3 cellular contexts compared by ENCODE assay signal in the genomic region with DNA sequence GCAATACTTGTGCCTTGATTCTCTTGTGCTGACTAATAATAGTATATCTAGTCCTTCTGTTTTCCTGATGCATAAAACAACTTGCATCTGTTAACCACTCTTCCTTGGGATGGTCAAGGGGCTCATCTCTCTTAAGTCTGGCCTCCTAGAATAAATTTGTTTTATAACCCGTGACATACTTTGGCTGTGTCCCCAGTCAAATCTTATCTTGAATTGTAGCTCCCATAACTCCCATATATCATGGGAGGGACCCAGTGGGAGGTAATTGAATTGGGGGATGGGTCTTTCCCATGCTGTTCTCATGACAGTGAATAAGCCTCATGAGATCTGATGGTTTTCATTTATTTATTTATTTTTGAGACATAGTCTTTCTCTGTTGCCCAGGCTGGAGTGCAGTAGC.
DNase-seq lines count a peak whose midpoint lies in the region; FAIRE-seq and TF ChIP-seq lines count a peak whose summit lies in the region.
"Not testable (repeated sequence)": the region's sequence is repeated elsewhere in the genome, so short reads cannot be mapped to it uniquely, and the experiment has no call there.

No MANE protein-coding gene starts in this region.

- peak; percentile 72 for FAIRE-seq in endometrium (lab: Jason Lieb, UNC)

- TF ChIP-seq CTCF in HEK293 (tag by site-specific recombination; IDR thresholded peaks at IDR 0.05): not testable (repeated sequence)

- not testable (repeated sequence) for H3K36me3 ChIP-seq in HEK293 (ENCODE audit: control insufficient read depth in 2 of 2, insufficient read depth in 1 of 2, low read length in 2 of 2)

- H3K9me3 ChIP-seq in HEK293 (ENCODE audit: control insufficient read depth, insufficient read depth, low read depth, low read length): not testable (repeated sequence)

- CTCF ChIA-PET in HEK293 (lab: Yijun Ruan, JAX): not testable (repeated sequence)

- peak; percentile 32 for DNase-seq in OCI-M1 (lab: John Stamatoyannopoulos, UW)

- not testable (repeated sequence) for H3K27ac ChIP-seq in HEK293 (ENCODE audit: extremely low read depth, low read depth, low read length)

- not testable (repeated sequence) for H3K4me3 ChIP-seq in HEK293 (ENCODE audit: low read depth, low read length)

- POLR2A ChIA-PET in HEK293 (lab: Yijun Ruan, JAX): not testable (repeated sequence)

- not testable (repeated sequence) for H3K4me1 ChIP-seq in HEK293 (ENCODE audit: control insufficient read depth, insufficient read depth, low read length)

TF ChIP-seq in HEK293, 187 proteins besides CTCF, POLR2A, EP300 and RAD21:
- 0 out of 2 replicates have a peak, but pooled peaks have one; percentile 10 for TF ChIP-seq GLIS1 (tag by site-specific recombination; IDR thresholded peaks at IDR 0.05)
- peak; percentile 55; the same call in 1 of the 2 replicates for TF ChIP-seq IKZF3 (tag by site-specific recombination; IDR thresholded peaks at IDR 0.05)
- peak; percentile 73 for TF ChIP-seq WT1 (tag by site-specific recombination; IDR thresholded peaks at IDR 0.05)
- TF ChIP-seq, protein P1, sequence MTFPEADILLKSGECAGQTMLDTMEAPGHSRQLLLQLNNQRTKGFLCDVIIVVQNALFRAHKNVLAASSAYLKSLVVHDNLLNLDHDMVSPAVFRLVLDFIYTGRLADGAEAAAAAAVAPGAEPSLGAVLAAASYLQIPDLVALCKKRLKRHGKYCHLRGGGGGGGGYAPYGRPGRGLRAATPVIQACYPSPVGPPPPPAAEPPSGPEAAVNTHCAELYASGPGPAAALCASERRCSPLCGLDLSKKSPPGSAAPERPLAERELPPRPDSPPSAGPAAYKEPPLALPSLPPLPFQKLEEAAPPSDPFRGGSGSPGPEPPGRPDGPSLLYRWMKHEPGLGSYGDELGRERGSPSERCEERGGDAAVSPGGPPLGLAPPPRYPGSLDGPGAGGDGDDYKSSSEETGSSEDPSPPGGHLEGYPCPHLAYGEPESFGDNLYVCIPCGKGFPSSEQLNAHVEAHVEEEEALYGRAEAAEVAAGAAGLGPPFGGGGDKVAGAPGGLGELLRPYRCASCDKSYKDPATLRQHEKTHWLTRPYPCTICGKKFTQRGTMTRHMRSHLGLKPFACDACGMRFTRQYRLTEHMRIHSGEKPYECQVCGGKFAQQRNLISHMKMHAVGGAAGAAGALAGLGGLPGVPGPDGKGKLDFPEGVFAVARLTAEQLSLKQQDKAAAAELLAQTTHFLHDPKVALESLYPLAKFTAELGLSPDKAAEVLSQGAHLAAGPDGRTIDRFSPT (tag by site-specific recombination; IDR thresholded peaks at IDR 0.05): 0 out of 2 replicates have a peak, but pooled peaks have one; percentile 43
